ENCODE assay signal across 8 cellular contexts in genomic region chr9:131733601-131734061, GRCh38. TPM values are rescaled to one million over a fixed set of nuclear protein-coding genes. Genes with fewer than 3 reads are reported as not detected.
DNase-seq lines count a peak whose midpoint lies in the region; ATAC-seq and TF ChIP-seq lines count a peak whose summit lies in the region.

No MANE protein-coding gene starts in this region.

- WGBS in H9 (ENCODE audit: extremely low coverage, insufficient read length, low lambda C conversion rate): no CpG with 5 or more reads among the region's 15 CpGs
- 67 to 71% methylated on average over 15 of the region's 15 CpGs for WGBS in tibial nerve, 2 donors

- no peak overlapping the region for H2BK120ac ChIP-seq in H9 (ENCODE audit: low read depth, low read length, poor library complexity, severe bottlenecking)

- H3K56ac ChIP-seq in H9 (ENCODE audit: insufficient read length, low read depth, low read length): no peak overlapping the region

- H3K79me1 ChIP-seq in H9 (ENCODE audit: insufficient read depth, low read depth, low read length, poor library complexity, severe bottlenecking): peaks cover 3% of the 10 kb centered on the region

- H3K18ac ChIP-seq in H9 (ENCODE audit: insufficient read length, low read depth, low read length): no peak overlapping the region

- no peak for TF ChIP-seq EP300 in tibial nerve (IDR thresholded peaks at IDR 0.05)

- in situ Hi-C loops in brain microvascular endothelial cell (cut with HindIII; ENCODE audit: low pct_ligation_motif_present, low sequenced_read_pairs): no loop called here

- no peak for TF ChIP-seq POLR2A in tibial nerve (IDR thresholded peaks at IDR 0.05)

- H3K27me3 ChIP-seq in H9 (ENCODE audit: insufficient read depth, low read length) (no peaks in the 10 kb centered on the region), brain microvascular endothelial cell (replicated peaks) (no peaks in the 10 kb centered on the region), left lung (no peaks in the 10 kb centered on the region), tibial nerve (no peaks in the 10 kb centered on the region)

- H4K5ac ChIP-seq in H9 (ENCODE audit: insufficient read length, low read depth, low read length): no peak overlapping the region

- no peak overlapping the region for H2AK5ac ChIP-seq in H9 (ENCODE audit: insufficient read length, low read length)

- H3K36me3 ChIP-seq in SK-N-MC (ENCODE audit: insufficient read depth, low read length): no peaks in the 10 kb centered on the region
- H3K36me3 ChIP-seq in brain microvascular endothelial cell (replicated peaks): no peaks in the 10 kb centered on the region
- no peaks in the 10 kb centered on the region for H3K36me3 ChIP-seq in left lung
- H3K36me3 ChIP-seq in tibial nerve: no peaks in the 10 kb centered on the region

- H3K9ac ChIP-seq in H9 (ENCODE audit: extremely low read depth, insufficient read length, low read length) (no peak overlapping the region), SK-N-MC (ENCODE audit: insufficient read length) (no peak overlapping the region)

- H3K9me3 ChIP-seq in H9 (ENCODE audit: control insufficient read depth, low read depth, low read length): no peaks in the 10 kb centered on the region
- H3K9me3 ChIP-seq in SK-N-MC (ENCODE audit: low read depth, low read length): no peaks in the 10 kb centered on the region
- no peaks in the 10 kb centered on the region for H3K9me3 ChIP-seq in left lung
- H3K9me3 ChIP-seq in tibial nerve: no peaks in the 10 kb centered on the region

- no peaks in the 10 kb centered on the region for H4K20me1 ChIP-seq in H9 (ENCODE audit: control insufficient read depth, insufficient read depth, insufficient read length)

- H2BK5ac ChIP-seq in H9 (ENCODE audit: insufficient read length, low read length): no peak overlapping the region

- no peak overlapping the region for H3K4ac ChIP-seq in H9 (ENCODE audit: low read depth, low read length)

- H3T11ph ChIP-seq in H9 (ENCODE audit: low read length): no peak overlapping the region

- no peak overlapping the region for H2BK20ac ChIP-seq in H9 (ENCODE audit: low read depth, low read length, poor library complexity, severe bottlenecking)

- TF ChIP-seq CTCF in AG09309 (IDR thresholded peaks at IDR 0.05; ENCODE audit: control insufficient read depth, insufficient read depth, low read depth, low read length, missing control alignments): no peak
- TF ChIP-seq CTCF in H9 (conservative IDR thresholded peaks at IDR 0.05): no peak
- no peak for TF ChIP-seq CTCF in brain microvascular endothelial cell (IDR thresholded peaks at IDR 0.05; ENCODE audit: low read depth, low read length, missing control alignments)
- no peak for TF ChIP-seq CTCF in left lung (IDR thresholded peaks at IDR 0.05)
- TF ChIP-seq CTCF in tibial nerve (IDR thresholded peaks at IDR 0.05): no peak

- peak; percentile 26 for ATAC-seq in left lung

- no peak overlapping the region for H2BK12ac ChIP-seq in H9 (ENCODE audit: insufficient read length, low read depth, low read length)

- H3K9me3 Mint-ChIP-seq in H9: no peaks in the 10 kb centered on the region

- H3K27ac ChIP-seq in H9 (ENCODE audit: insufficient read length, low read depth, low read length): no peak overlapping the region
- peak overlapping the region; percentile 27; the same call in 1 of the 2 replicates for H3K27ac ChIP-seq in SK-N-MC
- peak overlapping the region; percentile 79 for H3K27ac ChIP-seq in brain microvascular endothelial cell
- peak overlapping the region; percentile 63 to 91 for H3K27ac ChIP-seq in left lung
- H3K27ac ChIP-seq in tibial nerve: peak overlapping the region in 3 of 4 donors; percentile 70 to 75 (median 71)

- peak overlapping the region in 2 of 3 experiments; percentile 40 to 52; a peak in 2 of 7 replicates for H3K27ac Mint-ChIP-seq in H9

- H3K23me2 ChIP-seq in H9 (ENCODE audit: insufficient read length, low read depth, low read length, poor library complexity, severe bottlenecking): no peaks in the 10 kb centered on the region

- no peak overlapping the region for H2BK15ac ChIP-seq in H9 (ENCODE audit: low read depth, low read length)

- H3K79me2 ChIP-seq in H9 (ENCODE audit: insufficient read depth, low read length): peaks cover 43% of the 10 kb centered on the region; the same call in 1 of the 2 replicates

- DNase-seq in AG09309 (ENCODE audit: low read depth) (peak; percentile 87), H9 (peak; percentile 48), SK-N-MC (ENCODE audit: low read depth, low spot score) (no peak), brain microvascular endothelial cell (peak; percentile 94), left lung (peak in 1 of 2 donors; percentile 80), tibial nerve (ENCODE audit: low spot score in 2 of 2) (no peak), KG1 (lab: John Stamatoyannopoulos, UW) (no peak), cortex of kidney (lab: John Stamatoyannopoulos, UW) (no peak)

- H3K4me3 Mint-ChIP-seq in H9: no peak overlapping the region

- H3K4me2 ChIP-seq in H9 (ENCODE audit: insufficient read depth, insufficient read length, low read length): no peak overlapping the region

- no peak overlapping the region for H2AFZ ChIP-seq in H9 (ENCODE audit: low read length)

- H3K36me3 Mint-ChIP-seq in H9 (ENCODE audit: insufficient read depth in 1 of 3, low read depth in 3 of 3): peaks cover 4 to 5% (median 4%) of the 10 kb centered on the region in 3 experiments; a peak in 3 of 7 replicates

- H3K4me3 ChIP-seq in AG09309 (ENCODE audit: control insufficient read depth, low read depth, low read length) (no peak overlapping the region; the same call in 1 of the 2 replicates), SK-N-MC (0 out of 2 replicates have a peak overlapping the region, but pooled peaks have one; percentile 30), brain microvascular endothelial cell (ENCODE audit: low read depth, low read length) (peak overlapping the region; percentile 9), left lung (peak overlapping the region in 1 of 2 donors; percentile 4), tibial nerve (no peak overlapping the region)

- H3K23ac ChIP-seq in H9 (ENCODE audit: insufficient read length, low read depth, low read length): no peak overlapping the region

- no peak overlapping the region for H3K14ac ChIP-seq in H9 (ENCODE audit: insufficient read depth, low read length)

- peaks cover 43 to 67% of the 10 kb centered on the region in 2 experiments for H3K4me1 Mint-ChIP-seq in H9

- H4K91ac ChIP-seq in H9 (ENCODE audit: insufficient read length, low read depth, low read length): no peak overlapping the region

- intact Hi-C loops in left lung (cut with DNase I): no loop called here

- no peak overlapping the region for H4K8ac ChIP-seq in H9 (replicated peaks; ENCODE audit: insufficient read length, low read depth, low read length)

- H3K4me1 ChIP-seq in H9 (ENCODE audit: insufficient read depth, low read length) (peaks cover 6% of the 10 kb centered on the region; the same call in 1 of the 2 replicates), left lung (peaks cover 36 to 99% of the 10 kb centered on the region in 2 donors), tibial nerve (peaks cover 0 to 93% (median 60%) of the 10 kb centered on the region in 4 donors)

- no peaks in the 10 kb centered on the region for H3K27me3 Mint-ChIP-seq in H9 (ENCODE audit: low read depth)

RNA-seq across cellular contexts. Expression of gene RAPGEF1, which starts 6.2 kb away (rescaled TPM):
- total RNA-seq in H9 (2021) (53.9 and 55.6 TPM in 2 replicates), left lung (100 to 1,000 TPM in 1 of 2 donors, 10 to 100 TPM in 1; 73.7 to 112 TPM), tibial nerve (10 to 100 TPM; 32.0 to 57.3 (median 38.9) TPM)

Comparison
In these comparisons a context has a peak if more than half of its experiments do, and no peak if none do; other contexts are left out.
1. DNase-seq: peak in AG09309 (single experiment), H9 (single experiment) and brain microvascular endothelial cell (single experiment); none in SK-N-MC (single experiment), tibial nerve (0 of 2), KG1 (single experiment) and cortex of kidney (single experiment).
2. H3K4me3 ChIP-seq: peak in SK-N-MC (single experiment) and brain microvascular endothelial cell (single experiment); none in AG09309 (single experiment) and tibial nerve (0 of 4).